ENCODE assay signal across 8 cellular contexts in the genomic region with DNA sequence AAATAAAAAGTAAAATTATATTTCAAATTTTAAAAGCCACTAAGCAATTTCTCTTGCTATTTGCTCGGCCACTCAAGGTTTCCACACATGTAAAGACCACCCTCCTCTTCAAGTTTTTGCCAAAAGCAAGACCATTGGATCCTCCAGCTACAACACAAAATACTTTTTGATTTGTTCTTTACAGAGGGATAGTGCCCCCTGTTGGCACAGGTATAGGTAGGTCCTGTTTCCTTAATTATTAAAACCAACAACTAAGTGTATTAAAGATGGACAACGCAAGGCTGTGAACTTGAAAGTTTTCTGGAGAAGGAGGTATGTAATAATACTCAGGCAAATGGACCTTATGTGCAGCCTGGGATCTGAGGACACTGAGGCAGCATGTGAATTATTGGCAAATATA. TPM values are rescaled to one million over a fixed set of nuclear protein-coding genes. Genes with fewer than 3 reads are reported as not detected.
A peak's percentile ranks its signal among the peaks of the same experiment; 100 is the strongest.
DNase-seq lines count a peak whose midpoint lies in the region; ATAC-seq, FAIRE-seq and TF ChIP-seq lines count a peak whose summit lies in the region.
"Had no signal": no experiment of that assay in that cellular context is flagged by ENCODE, and none has a peak within 500 bp of the region (broad histone marks: within the 10 kb centered on the region; RNA-seq: fewer than 3 reads in every experiment).

No MANE protein-coding gene starts in this region.

- H3K56ac ChIP-seq in IMR-90 (ENCODE audit: extremely low read depth, insufficient read depth, low read length): no peak overlapping the region

- RAD21 ChIA-PET in GM12878 (lab: Charles Lee; ENCODE audit: unreplicated experiment): interaction anchor here (1.0 kb wide), 1 partner anchor 711 kb away, joined by 3 read pairs; no protein-coding TSS in a partner anchor

- TF ChIP-seq EP300 in GM12878 (IDR thresholded peaks at IDR 0.05; ENCODE audit: borderline replicate concordance in 1 of 2, control insufficient read depth in 1 of 2, low read depth in 2 of 2, low read length in 2 of 2): no peak

- no peak overlapping the region for H3K18ac ChIP-seq in IMR-90 (ENCODE audit: low read depth, low read length)

- H2BK5ac ChIP-seq in IMR-90 (ENCODE audit: low read depth, low read length, poor library complexity, severe bottlenecking): no peak overlapping the region

- H3K27ac ChIP-seq in IMR-90 (ENCODE audit: insufficient read depth, low read length) (no peak overlapping the region), GM12878 (ENCODE audit: control insufficient read depth, insufficient read depth) (no peak overlapping the region)

- peaks cover 5% of the 10 kb centered on the region; the same call in 1 of the 2 replicates for H3K4me1 ChIP-seq in IMR-90 (ENCODE audit: control insufficient read depth, insufficient read depth, low read length)
- no peaks in the 10 kb centered on the region for H3K4me1 ChIP-seq in GM12878 (ENCODE audit: control insufficient read depth, insufficient read depth, low read length)

- peaks cover 33% of the 10 kb centered on the region for H3K36me3 ChIP-seq in IMR-90 (ENCODE audit: control insufficient read depth, insufficient read depth, low read length)
- H3K36me3 ChIP-seq in GM12878 (ENCODE audit: control insufficient read depth in 2 of 2, insufficient read depth in 2 of 2, low read length in 1 of 2): peaks cover 3 to 20% of the 10 kb centered on the region in 2 experiments; a peak in 3 of 4 replicates

- FAIRE-seq in GM12878 (lab: Jason Lieb, UNC): no peak
- FAIRE-seq: frontal cortex had no signal

- no peak for ATAC-seq in IMR-90 (ENCODE audit: low read depth)
- ATAC-seq in GM12878: 0 out of 3 replicates have a peak, but pooled peaks have one; percentile 35
- ATAC-seq in GM18909 (IDR thresholded peaks at IDR 0.05; ENCODE audit: poor library complexity, unreplicated experiment): no peak

- no CpG with 5 or more reads among the region's 2 CpGs for WGBS in IMR-90 (ENCODE audit: extremely low coverage in 2 of 2, insufficient read length in 1 of 2), 2 experiments
- WGBS in GM12878 (ENCODE audit: insufficient coverage, insufficient replicate concordance, low lambda C conversion rate, missing lambda C conversion rate): 100% methylated on average over 2 of the region's 2 CpGs

- H3K79me1 ChIP-seq in IMR-90 (ENCODE audit: low read depth in 1 of 2, low read length in 2 of 2): peaks cover 5 to 17% of the 10 kb centered on the region in 2 experiments; a peak in 3 of 4 replicates

- DNase-seq in EL: peak; percentile 29
- DNase-seq in IMR-90: peak; percentile 27
- no peak for DNase-seq in GM12878 (ENCODE audit: low read depth, low spot score)
- peak; percentile 40 to 62 for DNase-seq in lung microvascular endothelial cell (ENCODE audit: low read depth in 2 of 2)
- DNase-seq in NAMALWA (ENCODE audit: low spot score): no peak
- DNase-seq in germinal center (ENCODE audit: low spot score): no peak

- H3K9me3 ChIP-seq in IMR-90 (ENCODE audit: control insufficient read depth, insufficient read depth, low read length) (no peaks in the 10 kb centered on the region), GM12878 (replicated peaks; ENCODE audit: control insufficient read depth, insufficient read depth, low read length) (no peaks in the 10 kb centered on the region)

- no peak overlapping the region for H4K91ac ChIP-seq in IMR-90 (ENCODE audit: insufficient read depth, low read depth, low read length)

- H2AK9ac ChIP-seq in IMR-90 (replicated peaks; ENCODE audit: low read depth, low read length, poor library complexity): no peak overlapping the region

- H3K27me3 ChIP-seq in IMR-90 (ENCODE audit: control insufficient read depth, insufficient read depth, low read length): no peaks in the 10 kb centered on the region
- H3K27me3 ChIP-seq in GM12878 (replicated peaks in 1 of 2; ENCODE audit: control insufficient read depth in 2 of 2, insufficient read depth in 2 of 2, low read length in 1 of 2): no peaks in the 10 kb centered on the region

- H4K20me1 ChIP-seq in IMR-90 (ENCODE audit: insufficient read depth, low read length): no peaks in the 10 kb centered on the region
- no peaks in the 10 kb centered on the region for H4K20me1 ChIP-seq in GM12878 (ENCODE audit: control insufficient read depth, insufficient read depth)

- no peaks in the 10 kb centered on the region for H3K9me1 ChIP-seq in IMR-90 (ENCODE audit: insufficient read depth, low read length)

- peak; percentile 39 for TF ChIP-seq CTCF in IMR-90 (conservative IDR thresholded peaks at IDR 0.05; ENCODE audit: low read depth, low read length)
- TF ChIP-seq CTCF in GM12878 (IDR thresholded peaks at IDR 0.05 in 2 of 3, conservative IDR thresholded peaks at IDR 0.05 in 1 of 3; ENCODE audit: control insufficient read depth in 2 of 3, extremely low read depth in 1 of 3, insufficient read depth in 1 of 3, low read depth in 3 of 3, low read length in 3 of 3): peak; percentile 35 to 41 (median 38); a peak in 3 of 6 replicates

- in situ Hi-C loops in IMR-90 (cut with MboI; ENCODE audit: low sequenced_read_pairs): no loop called here
- in situ Hi-C loops in GM12878 (cut with MboI): no loop called here

- no peaks in the 10 kb centered on the region for H3K79me2 ChIP-seq in GM12878 (ENCODE audit: control insufficient read depth, insufficient read depth, low read length)

- no peak overlapping the region for H2AK5ac ChIP-seq in IMR-90 (ENCODE audit: low read depth, low read length)

- TF ChIP-seq RAD21 in IMR-90 (IDR thresholded peaks at IDR 0.05; ENCODE audit: low read length) (peak; percentile 9; the same call in 1 of the 2 replicates), GM12878 (IDR thresholded peaks at IDR 0.05; ENCODE audit: insufficient read depth, low read depth, low read length) (peak; percentile 35)

- CTCF ChIA-PET in IMR-90 (lab: Yijun Ruan, JAX): no interaction called here
- CTCF ChIA-PET in GM12878 (lab: Yijun Ruan, JAX): interaction anchor here (0.9 to 1.6 kb wide), 3 partner anchors 9 to 711 kb away, joined by 3 to 4 read pairs (median 3); no protein-coding TSS in a partner anchor

- no peak overlapping the region for H2BK120ac ChIP-seq in IMR-90 (ENCODE audit: low read depth, low read length)

- no peak overlapping the region for H3K4ac ChIP-seq in IMR-90 (ENCODE audit: low read depth, low read length)

- H3K23ac ChIP-seq in IMR-90 (ENCODE audit: low read depth, low read length): no peak overlapping the region

- no peak overlapping the region for H4K8ac ChIP-seq in IMR-90 (ENCODE audit: low read depth in 2 of 2, low read length in 2 of 2)

- H2AFZ ChIP-seq in IMR-90 (replicated peaks; ENCODE audit: low read length, poor library complexity) (no peak overlapping the region), GM12878 (ENCODE audit: control insufficient read depth, low read depth, low read length) (no peak overlapping the region)

- POLR2A ChIA-PET in IMR-90 (lab: Charles Lee; ENCODE audit: unreplicated experiment): no interaction called here
- POLR2A ChIA-PET in GM12878 (lab: Charles Lee): no interaction called here

- no peak overlapping the region for H4K5ac ChIP-seq in IMR-90 (ENCODE audit: low read depth, low read length)

- H3K4me3 ChIP-seq in IMR-90 (ENCODE audit: insufficient read depth, low read depth, low read length): no peak overlapping the region
- no peak overlapping the region for H3K4me3 ChIP-seq in GM12878

- H3K14ac ChIP-seq in IMR-90 (replicated peaks; ENCODE audit: low read depth, low read length): no peak overlapping the region

- no peak overlapping the region for H3K9ac ChIP-seq in IMR-90 (ENCODE audit: low read depth, low read length)
- H3K9ac ChIP-seq in GM12878 (ENCODE audit: control insufficient read depth, insufficient read depth, low read length): no peak overlapping the region

- no peak overlapping the region for H2BK15ac ChIP-seq in IMR-90 (ENCODE audit: low read depth, low read length)

- H3K4me2 ChIP-seq in IMR-90 (ENCODE audit: low read depth, low read length) (no peak overlapping the region), GM12878 (ENCODE audit: control insufficient read depth, insufficient read depth) (no peak overlapping the region)

- intact Hi-C loops in IMR-90 (cut with micrococcal nuclease) (loop anchor here (5.0 kb wide), 1 partner anchor 168 kb away; no protein-coding TSS in a partner anchor), GM12878 (cut with micrococcal nuclease; ENCODE audit: unreplicated experiment) (no loop called here)

- no peak for TF ChIP-seq POLR2A in IMR-90 (IDR thresholded peaks at IDR 0.05; ENCODE audit: low read depth, low read length)
- TF ChIP-seq POLR2A in GM12878 (IDR thresholded peaks at IDR 0.05; ENCODE audit: low read depth, low read length): no peak

- dilution Hi-C loops in IMR-90 (cut with HindIII; ENCODE audit: low sequenced_read_pairs, unreplicated experiment): no loop called here

- SMC1A ChIA-PET in GM12878 (lab: Charles Lee; ENCODE audit: uncharacterized antibody, unreplicated experiment): interaction anchor here (0.6 to 1.0 kb wide), 2 partner anchors 24 to 55 kb away, joined by 3 read pairs; partner anchors contain the start of genes ATP6V1D and EIF2S1

- BruUV-seq in IMR-90 (replicated peaks; lab: Mats Ljungman, UMichigan): no TSS peak
- no TSS peak for BruUV-seq in GM12878 (replicated peaks; lab: Mats Ljungman, UMichigan)

- no peak overlapping the region for H2BK20ac ChIP-seq in IMR-90 (ENCODE audit: low read depth, low read length)

RNA-seq across cellular contexts. Expression of gene ATP6V1D, which starts 23.8 kb away (rescaled TPM):
- total RNA-seq in IMR-90 (2012; rRNA removed) (113 and 167 TPM in 2 replicates), GM12878 (2014; rRNA removed) (34.7 and 39.8 TPM in 2 replicates), GM12878 (2014; rRNA removed; fragmentation: Illumina TruSeq; extraction: Trizol) (48.7 and 52.6 TPM in 2 replicates), GM12878 (2021) (24.0 and 27.0 TPM in 2 replicates), lung microvascular endothelial cell (42.1 and 59.5 TPM in 2 replicates)
- polyA plus RNA-seq in IMR-90 (2012; rRNA removed) (47.3 and 54.5 TPM in 2 replicates), GM12878 (2011; rRNA removed) (45.7 and 67.2 TPM in 2 replicates), GM12878 (2014; fragmentation: Illumina TruSeq; extraction: Trizol) (37.0 and 41.3 TPM in 2 replicates), GM12878 (2014; fragmentation: Nextera tagmentation; extraction: Ambion mirVana) (10 to 100 TPM; 49.9 to 71.6 TPM), GM12878 (2014; rRNA removed) (25.7 and 30.6 TPM in 2 replicates), GM12878 (2016; fragmentation: Nextera tagmentation; extraction: Ambion mirVana) (10 to 100 TPM; 62.3 to 66.6 TPM)
- polyA plus RNA-seq in IMR-90 (2012; cell fraction: cytosol; rRNA removed): 17.2 and 23.4 TPM in 2 replicates
- polyA plus RNA-seq in IMR-90 (2012; cell fraction: nucleus; rRNA removed; ENCODE audit: low replicate concordance): 3.5 and 22.9 TPM in 2 replicates
- total RNA-seq in GM12878 (2013; cell fraction: nucleolus; rRNA removed): 52.0 and 63.8 TPM in 2 replicates
- polyA plus RNA-seq in GM12878 (2011; ENCODE audit: low read depth): 15.6 TPM
- 18.2 and 23.0 TPM in 2 replicates for polyA plus RNA-seq in GM12878 (2011; cell fraction: cytosol; rRNA removed)
- 15.0 and 15.3 TPM in 2 replicates for polyA plus RNA-seq in GM12878 (2011; cell fraction: nucleus; rRNA removed)
- 31.0 and 31.8 TPM in 2 replicates for polyA plus RNA-seq in GM12878 (2012)
- polyA minus RNA-seq in GM12878 (2011; rRNA and poly(A)+ RNA removed): 22.4 and 26.8 TPM in 2 replicates
- polyA minus RNA-seq in GM12878 (2011; cell fraction: cytosol; rRNA and poly(A)+ RNA removed): 9.0 and 12.8 TPM in 2 replicates
- polyA minus RNA-seq in GM12878 (2011; cell fraction: nucleus; rRNA and poly(A)+ RNA removed): 18.1 and 25.6 TPM in 2 replicates

RNA-seq across cellular contexts. Expression of gene EIF2S1, which starts 24.3 kb away (rescaled TPM):
- total RNA-seq in IMR-90 (2012; rRNA removed) (125 and 360 TPM in 2 replicates), GM12878 (2014; rRNA removed) (235 and 250 TPM in 2 replicates), GM12878 (2014; rRNA removed; fragmentation: Illumina TruSeq; extraction: Trizol) (265 and 266 TPM in 2 replicates), GM12878 (2021) (176 and 183 TPM in 2 replicates), lung microvascular endothelial cell (117 and 162 TPM in 2 replicates)
- polyA plus RNA-seq in IMR-90 (2012; rRNA removed) (51.3 and 57.9 TPM in 2 replicates), GM12878 (2011; rRNA removed) (259 and 364 TPM in 2 replicates), GM12878 (2014; fragmentation: Illumina TruSeq; extraction: Trizol) (155 and 203 TPM in 2 replicates), GM12878 (2014; fragmentation: Nextera tagmentation; extraction: Ambion mirVana) (100 to 1,000 TPM; 526 to 563 TPM), GM12878 (2014; rRNA removed) (200 and 235 TPM in 2 replicates), GM12878 (2016; fragmentation: Nextera tagmentation; extraction: Ambion mirVana) (100 to 1,000 TPM; 450 to 481 TPM)
- polyA plus RNA-seq in IMR-90 (2012; cell fraction: cytosol; rRNA removed): 6.6 and 7.6 TPM in 2 replicates
- 2.3 and 13.5 TPM in 2 replicates for polyA plus RNA-seq in IMR-90 (2012; cell fraction: nucleus; rRNA removed; ENCODE audit: low replicate concordance)
- 26.5 and 30.2 TPM in 2 replicates for total RNA-seq in GM12878 (2013; cell fraction: nucleolus; rRNA removed)
- 24.3 TPM for polyA plus RNA-seq in GM12878 (2011; ENCODE audit: low read depth)
- 43.2 and 61.7 TPM in 2 replicates for polyA plus RNA-seq in GM12878 (2011; cell fraction: cytosol; rRNA removed)
- polyA plus RNA-seq in GM12878 (2011; cell fraction: nucleus; rRNA removed): 44.7 and 84.3 TPM in 2 replicates
- polyA plus RNA-seq in GM12878 (2012): 114 and 138 TPM in 2 replicates
- polyA minus RNA-seq in GM12878 (2011; rRNA and poly(A)+ RNA removed): 77.7 and 133 TPM in 2 replicates
- 41.7 and 69.2 TPM in 2 replicates for polyA minus RNA-seq in GM12878 (2011; cell fraction: cytosol; rRNA and poly(A)+ RNA removed)
- polyA minus RNA-seq in GM12878 (2011; cell fraction: nucleus; rRNA and poly(A)+ RNA removed): 16.0 and 26.9 TPM in 2 replicates

Comparison
In these comparisons a context has a peak if more than half of its experiments do, and no peak if none do; other contexts are left out.
1. DNase-seq: peak in EL (single experiment), IMR-90 (single experiment) and lung microvascular endothelial cell (2 of 2); none in GM12878 (single experiment), NAMALWA (single experiment) and germinal center (single experiment).